ENCODE assay signal across 1 cellular context in genomic region chr1:116377564-116378529, GRCh38.
TF ChIP-seq lines count a peak whose summit lies in the region.

No MANE protein-coding gene starts in this region.

TF ChIP-seq in K562, 482 proteins besides CTCF, POLR2A, EP300 and RAD21 (continued from another document and continues in another):
- TF ChIP-seq MNT (conservative IDR thresholded peaks at IDR 0.05) (no peak), ARID2 (IDR thresholded peaks at IDR 0.05) (no peak), NR0B1 (IDR thresholded peaks at IDR 0.05; ENCODE audit: partially characterized antibody) (no peak), ZBTB26 (CRISPR knock-in tag; IDR thresholded peaks at IDR 0.05) (no peak), ZNF224 (CRISPR knock-in tag; IDR thresholded peaks at IDR 0.05) (no peak), JUN (IDR thresholded peaks at IDR 0.05; ENCODE audit: borderline replicate concordance, low read depth, low read length) (peak; percentile 80), JUN (CRISPR knock-in tag; IDR thresholded peaks at IDR 0.05; ENCODE audit: borderline replicate concordance) (no peak), MLX (CRISPR knock-in tag; conservative IDR thresholded peaks at IDR 0.05) (no peak), AFF1 (IDR thresholded peaks at IDR 0.05; ENCODE audit: low read depth in 1 of 2, partially characterized antibody in 2 of 2) (no peak), TEAD2 (tag; IDR thresholded peaks at IDR 0.05) (no peak), ZNF764 (CRISPR knock-in tag; IDR thresholded peaks at IDR 0.05; ENCODE audit: low read depth) (no peak), MAX (CRISPR knock-in tag; IDR thresholded peaks at IDR 0.05) (no peak), HDAC6 (IDR thresholded peaks at IDR 0.05; ENCODE audit: low read depth, low read length) (no peak), U2AF2 (optimal IDR thresholded peaks at IDR 0.05; ENCODE audit: low read depth, low read length) (no peak), ATF7 (IDR thresholded peaks at IDR 0.05) (no peak), CEBPG (CRISPR knock-in tag; IDR thresholded peaks at IDR 0.05) (no peak; the same call in 1 of the 2 replicates), CEBPG (tag; conservative IDR thresholded peaks at IDR 0.05 in 1 of 2, IDR thresholded peaks at IDR 0.05 in 1 of 2) (peak; percentile 75 to 85), SNAPC5 (CRISPR knock-in tag; IDR thresholded peaks at IDR 0.05) (no peak), PATZ1 (CRISPR knock-in tag; IDR thresholded peaks at IDR 0.05; ENCODE audit: borderline replicate concordance) (no peak), TEAD1 (CRISPR knock-in tag; IDR thresholded peaks at IDR 0.05) (no peak), DIDO1 (tag; IDR thresholded peaks at IDR 0.05; ENCODE audit: low read depth) (no peak), E2F4 (CRISPR knock-in tag; IDR thresholded peaks at IDR 0.05; ENCODE audit: low read depth) (no peak), ZBTB9 (CRISPR knock-in tag; IDR thresholded peaks at IDR 0.05) (no peak), NCOA4 (IDR thresholded peaks at IDR 0.05; ENCODE audit: partially characterized antibody) (no peak), CHD1 (IDR thresholded peaks at IDR 0.05; ENCODE audit: low read length) (no peak), NCOA1 (IDR thresholded peaks at IDR 0.05; ENCODE audit: low read depth) (no peak), ZNF24 (IDR thresholded peaks at IDR 0.05) (no peak), HMGXB4 (CRISPR knock-in tag; IDR thresholded peaks at IDR 0.05) (no peak), SP2 (IDR thresholded peaks at IDR 0.05; ENCODE audit: extremely low read depth, low read depth, low read length, poor library complexity, severe bottlenecking) (no peak), SMAD3 (CRISPR knock-in tag; conservative IDR thresholded peaks at IDR 0.05) (no peak), ZFX (CRISPR knock-in tag; IDR thresholded peaks at IDR 0.05) (no peak), REST (CRISPR knock-in tag; IDR thresholded peaks at IDR 0.05; ENCODE audit: low read depth) (no peak), PCBP1 (IDR thresholded peaks at IDR 0.05; ENCODE audit: low read depth, low read length, poor library complexity, severe bottlenecking) (no peak), DPF2 (IDR thresholded peaks at IDR 0.05) (peak; percentile 56), IRF9 (tag; IDR thresholded peaks at IDR 0.05) (0 out of 2 replicates have a peak, but pooled peaks have one; percentile 36), E2F5 (CRISPR knock-in tag; IDR thresholded peaks at IDR 0.05) (no peak)
